Comparison of ENCODE assay signal across 8 cellular contexts in the genomic region with DNA sequence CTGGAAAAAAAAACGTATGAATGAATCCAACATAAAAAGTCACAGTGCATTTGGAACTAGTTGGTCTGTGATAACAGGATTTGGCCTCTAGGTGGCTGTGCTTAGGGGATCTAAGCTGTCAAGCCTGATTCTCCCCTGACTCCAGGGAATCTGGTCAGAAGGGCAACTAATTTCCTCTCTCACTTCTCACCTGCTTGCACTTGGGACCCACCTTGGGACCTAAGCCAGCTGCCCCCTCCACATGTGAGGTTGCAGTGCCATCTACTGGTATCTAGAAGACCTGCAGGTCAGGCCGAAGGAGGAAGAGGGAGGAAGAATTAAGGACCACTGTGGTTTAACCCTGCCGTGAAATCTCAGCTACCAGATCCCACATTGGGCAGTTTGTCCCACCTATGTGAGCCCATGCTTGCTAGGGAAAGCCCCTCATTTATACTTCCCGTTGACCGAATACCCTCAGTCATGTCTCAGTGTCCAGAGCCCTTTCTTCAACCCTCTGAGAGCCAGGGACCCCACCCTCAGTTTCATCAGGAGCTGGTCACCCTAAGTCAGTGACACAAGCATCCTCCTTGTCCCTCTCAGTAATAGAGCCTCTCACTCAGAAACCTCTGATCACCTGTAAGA. TPM values are rescaled to one million over a fixed set of nuclear protein-coding genes. Genes with fewer than 3 reads are reported as not detected.
A peak's percentile ranks its signal among the peaks of the same experiment; 100 is the strongest.
DNase-seq lines count a peak whose midpoint lies in the region; ATAC-seq and TF ChIP-seq lines count a peak whose summit lies in the region.

No MANE protein-coding gene starts in this region.

- H3K9me3 Mint-ChIP-seq in CD8-positive, alpha-beta memory T cell, result no peaks in the 10 kb centered on the region
- H3K9me3 Mint-ChIP-seq in activated CD8-positive, alpha-beta memory T cell treated with anti-CD3 and anti-CD28 coated beads, Interleukin-2, amount 10 ng/mL, durations not matched to agents 7 days and 5 days (ENCODE audit: low read depth), result no peaks in the 10 kb centered on the region
- H3K9me3 Mint-ChIP-seq in naive thymus-derived CD4-positive, alpha-beta T cell, result no peaks in the 10 kb centered on the region

- no peaks in the 10 kb centered on the region for H3K36me3 Mint-ChIP-seq in CD8-positive, alpha-beta memory T cell
- no peaks in the 10 kb centered on the region for H3K36me3 Mint-ChIP-seq in activated CD8-positive, alpha-beta memory T cell treated with anti-CD3 and anti-CD28 coated beads, Interleukin-2, amount 10 ng/mL, durations not matched to agents 7 days and 5 days
- H3K36me3 Mint-ChIP-seq in naive thymus-derived CD4-positive, alpha-beta T cell, result no peaks in the 10 kb centered on the region

- POLR2A ChIA-PET in CD8-positive, alpha-beta memory T cell (lab: Charles Lee), result interaction anchor here (0.6 kb wide), 1 partner anchor 156 kb away, joined by 3 read pairs; no protein-coding TSS in a partner anchor
- POLR2A ChIA-PET in naive thymus-derived CD4-positive, alpha-beta T cell (lab: Charles Lee), result interaction anchor here (0.6 to 0.8 kb wide), 2 partner anchors 64 to 136 kb away, joined by 3 read pairs; no protein-coding TSS in a partner anchor

- H3K27me3 ChIP-seq in CD8-positive, alpha-beta memory T cell (ENCODE audit: insufficient read depth, low read length, poor library complexity, severe bottlenecking), result no peaks in the 10 kb centered on the region
- no peaks in the 10 kb centered on the region for H3K27me3 ChIP-seq in naive thymus-derived CD4-positive, alpha-beta T cell (ENCODE audit: control insufficient read depth in 2 of 2, insufficient read depth in 2 of 2, low read length in 2 of 2)
- no peaks in the 10 kb centered on the region for H3K27me3 ChIP-seq in stomach

- no peaks in the 10 kb centered on the region for H3K9me3 ChIP-seq in CD8-positive, alpha-beta memory T cell (ENCODE audit: low read length)
- no peaks in the 10 kb centered on the region for H3K9me3 ChIP-seq in naive thymus-derived CD4-positive, alpha-beta T cell (ENCODE audit: control insufficient read depth in 2 of 3, low read length in 3 of 3)
- H3K9me3 ChIP-seq in stomach, result no peaks in the 10 kb centered on the region

- no peaks in the 10 kb centered on the region for H3K36me3 ChIP-seq in CD8-positive, alpha-beta memory T cell (ENCODE audit: insufficient read depth, low read length)
- no peaks in the 10 kb centered on the region for H3K36me3 ChIP-seq in naive thymus-derived CD4-positive, alpha-beta T cell (ENCODE audit: control insufficient read depth in 2 of 3, insufficient read depth in 3 of 3, low read length in 3 of 3)
- H3K36me3 ChIP-seq in stomach, result no peaks in the 10 kb centered on the region

- no peak for TF ChIP-seq EP300 in stomach (IDR thresholded peaks at IDR 0.05)

- no peak overlapping the region for H3K27ac ChIP-seq in CD8-positive, alpha-beta memory T cell (ENCODE audit: low read depth, low read length)
- H3K27ac ChIP-seq in naive thymus-derived CD4-positive, alpha-beta T cell (ENCODE audit: low read depth, low read length), result no peak overlapping the region
- peak overlapping the region in 2 of 5 donors; percentile 4 to 55 for H3K27ac ChIP-seq in stomach

- no peak overlapping the region for H3K27ac Mint-ChIP-seq in CD8-positive, alpha-beta memory T cell
- H3K27ac Mint-ChIP-seq in activated CD8-positive, alpha-beta memory T cell treated with anti-CD3 and anti-CD28 coated beads, Interleukin-2, amount 10 ng/mL, durations not matched to agents 7 days and 5 days, result no peak overlapping the region
- H3K27ac Mint-ChIP-seq in naive thymus-derived CD4-positive, alpha-beta T cell, result peak overlapping the region in 2 of 9 donors; percentile 42 to 66

- TF ChIP-seq CTCF in epithelial cell of esophagus (IDR thresholded peaks at IDR 0.05; ENCODE audit: insufficient read depth, low read depth, low read length, missing control alignments) (peak; percentile 96), stomach (IDR thresholded peaks at IDR 0.05) (peak in 5 of 7 experiments; percentile 81 to 96 (median 94))

- intact Hi-C loops in naive thymus-derived CD4-positive, alpha-beta T cell (cut with micrococcal nuclease), result loop anchor here (1.0 to 5.0 kb wide), 6 partner anchors 33 to 361 kb away; partner anchors contain the start of gene CAVIN3 (in 1 of the 2)
- intact Hi-C loops in stomach (cut with DNase I; ENCODE audit: low total_unique reads), result no loop called here

- no peak for TF ChIP-seq POLR2A in stomach (IDR thresholded peaks at IDR 0.05)

- CTCF ChIA-PET in CD8-positive, alpha-beta memory T cell (lab: Charles Lee), result interaction anchor here (0.9 to 5.0 kb wide), 17 partner anchors 9 to 1717 kb away, joined by 3 to 29 read pairs (median 4); partner anchors contain the start of genes CAVIN3 and OR51D1
- CTCF ChIA-PET in activated CD8-positive, alpha-beta memory T cell treated with anti-CD3 and anti-CD28 coated beads, Interleukin-2, amount 10 ng/mL, durations not matched to agents 7 days and 5 days (lab: Charles Lee), result interaction anchor here (0.6 to 7.2 kb wide), 34 partner anchors 9 to 753 kb away, joined by 3 to 75 read pairs (median 5); partner anchors contain the start of genes CAVIN3 and FHIP1B
- CTCF ChIA-PET in naive thymus-derived CD4-positive, alpha-beta T cell (lab: Charles Lee), result interaction anchor here (0.9 to 4.7 kb wide), 8 partner anchors 10 to 1717 kb away, joined by 3 to 27 read pairs (median 8); partner anchors contain the start of gene OR51D1

- no peak overlapping the region for H3K4me3 ChIP-seq in CD8-positive, alpha-beta memory T cell (ENCODE audit: low read length)
- no peak overlapping the region for H3K4me3 ChIP-seq in epithelial cell of esophagus (ENCODE audit: low read length)
- H3K4me3 ChIP-seq in naive thymus-derived CD4-positive, alpha-beta T cell (ENCODE audit: low read length), result no peak overlapping the region
- H3K4me3 ChIP-seq in stomach, result no peak overlapping the region

- 3 to 11% (median 8%) methylated on average over 5 of the region's 5 CpGs for WGBS in stomach, 5 donors

- H3K4me3 Mint-ChIP-seq in CD8-positive, alpha-beta memory T cell, result peak overlapping the region in 1 of 7 donors; percentile 28
- no peak overlapping the region for H3K4me3 Mint-ChIP-seq in activated CD8-positive, alpha-beta memory T cell treated with anti-CD3 and anti-CD28 coated beads, Interleukin-2, amount 10 ng/mL, durations not matched to agents 7 days and 5 days
- H3K4me3 Mint-ChIP-seq in naive thymus-derived CD4-positive, alpha-beta T cell, result no peak overlapping the region

- H3K4me1 Mint-ChIP-seq in CD8-positive, alpha-beta memory T cell, result peaks cover 0 to 3% (median 0%) of the 10 kb centered on the region in 3 donors
- peaks cover 10% of the 10 kb centered on the region for H3K4me1 Mint-ChIP-seq in activated CD8-positive, alpha-beta memory T cell treated with anti-CD3 and anti-CD28 coated beads, Interleukin-2, amount 10 ng/mL, durations not matched to agents 7 days and 5 days
- H3K4me1 Mint-ChIP-seq in naive thymus-derived CD4-positive, alpha-beta T cell, result peaks cover 0 to 12% (median 0%) of the 10 kb centered on the region in 7 donors

- DNase-seq in CD8-positive, alpha-beta memory T cell, result peak; percentile 23 to 65 (median 35)
- DNase-seq in NCI-H774 (lab: John Stamatoyannopoulos, UW) (peak; percentile 77), epithelial cell of esophagus (ENCODE audit: low read depth) (peak; percentile 65), stomach (peak; percentile 75)
- DNase-seq in activated CD8-positive, alpha-beta memory T cell treated with anti-CD3 and anti-CD28 coated beads, Interleukin-2, amount 10 ng/mL, durations not matched to agents 7 days and 5 days, result peak; percentile 70
- peak in 8 of 9 donors; percentile 23 to 64 (median 53) for DNase-seq in naive thymus-derived CD4-positive, alpha-beta T cell

- peak; percentile 90 for ATAC-seq in GM19395 (IDR thresholded peaks at IDR 0.05; ENCODE audit: unreplicated experiment)
- ATAC-seq in HG03520 (IDR thresholded peaks at IDR 0.05; ENCODE audit: unreplicated experiment), result peak; percentile 74
- peak; percentile 78 for ATAC-seq in activated CD8-positive, alpha-beta memory T cell treated with anti-CD3 and anti-CD28 coated beads, Interleukin-2, amount 10 ng/mL, durations not matched to agents 7 days and 5 days
- peak; percentile 79 for ATAC-seq in naive thymus-derived CD4-positive, alpha-beta T cell

- H3K4me1 ChIP-seq in CD8-positive, alpha-beta memory T cell (ENCODE audit: insufficient read depth, low read length), result no peaks in the 10 kb centered on the region
- H3K4me1 ChIP-seq in naive thymus-derived CD4-positive, alpha-beta T cell (ENCODE audit: control insufficient read depth in 2 of 2, insufficient read depth in 2 of 2, low read length in 2 of 2), result no peaks in the 10 kb centered on the region
- H3K4me1 ChIP-seq in stomach, result peaks cover 6 to 35% (median 22%) of the 10 kb centered on the region in 4 donors

- H3K27me3 Mint-ChIP-seq in CD8-positive, alpha-beta memory T cell, result peaks cover 0 to 3% of the 10 kb centered on the region in 2 donors
- H3K27me3 Mint-ChIP-seq in activated CD8-positive, alpha-beta memory T cell treated with anti-CD3 and anti-CD28 coated beads, Interleukin-2, amount 10 ng/mL, durations not matched to agents 7 days and 5 days, result no peaks in the 10 kb centered on the region
- peaks cover 0 to 8% (median 0%) of the 10 kb centered on the region in 5 donors for H3K27me3 Mint-ChIP-seq in naive thymus-derived CD4-positive, alpha-beta T cell

RNA-seq across cellular contexts. Expression of gene CAVIN3, which starts 33.2 kb away (rescaled TPM):
- 10 to 100 TPM; 72.5 to 75.5 TPM for total RNA-seq in CD8-positive, alpha-beta memory T cell
- polyA plus RNA-seq in CD8-positive, alpha-beta memory T cell, result not detected
- 10 to 100 TPM in 1 of 2 experiments, 1 to 10 TPM in 1; 4.9 to 18.7 TPM for total RNA-seq in activated CD8-positive, alpha-beta memory T cell treated with anti-CD3 and anti-CD28 coated beads, Interleukin-2, amount 10 ng/mL, durations not matched to agents 7 days and 5 days
- 1 to 10 TPM in 1 of 5 experiments, under 1 TPM in 2, not detected in 2; 0.51 to 5.4 (median 0.61) TPM for total RNA-seq in naive thymus-derived CD4-positive, alpha-beta T cell
- polyA plus RNA-seq in naive thymus-derived CD4-positive, alpha-beta T cell, result not detected
- total RNA-seq in stomach, result 100 to 1,000 TPM in 1 of 5 donors, 10 to 100 TPM in 4; 12.8 to 166 (median 22.9) TPM
- 100 to 1,000 TPM in 1 of 3 donors, 10 to 100 TPM in 2; 51.1 to 119 (median 68.4) TPM for polyA plus RNA-seq in stomach

RNA-seq across cellular contexts. Expression of gene SMPD1, which starts 36.8 kb away (rescaled TPM):
- total RNA-seq in CD8-positive, alpha-beta memory T cell, result 10 to 100 TPM; 30.4 to 30.9 TPM
- 17.3 TPM for polyA plus RNA-seq in CD8-positive, alpha-beta memory T cell
- 10 to 100 TPM; 38.9 to 41.9 TPM for total RNA-seq in activated CD8-positive, alpha-beta memory T cell treated with anti-CD3 and anti-CD28 coated beads, Interleukin-2, amount 10 ng/mL, durations not matched to agents 7 days and 5 days
- total RNA-seq in naive thymus-derived CD4-positive, alpha-beta T cell, result 10 to 100 TPM; 43.0 to 70.9 (median 55.4) TPM
- 10 to 100 TPM; 34.5 to 36.5 TPM for polyA plus RNA-seq in naive thymus-derived CD4-positive, alpha-beta T cell
- total RNA-seq in stomach, result 10 to 100 TPM in 3 of 5 donors, 1 to 10 TPM in 2; 7.6 to 66.9 (median 31.4) TPM
- 10 to 100 TPM; 16.0 to 20.2 (median 16.9) TPM for polyA plus RNA-seq in stomach
